ENCODE assay signal across 2 cellular contexts in genomic region chr1:236078077-236078476, GRCh38. TPM values are rescaled to one million over a fixed set of nuclear protein-coding genes. Genes with fewer than 3 reads are reported as not detected.
"Had no signal": no experiment of that assay in that cellular context is flagged by ENCODE, and none has a peak within 500 bp of the region (broad histone marks: within the 10 kb centered on the region; RNA-seq: fewer than 3 reads in every experiment).

No MANE protein-coding gene starts in this region.

RNA-seq across cellular contexts. Expression of gene NID1, which starts 13.2 kb away (rescaled TPM):
- polyA plus RNA-seq: immature natural killer cell; naive thymus-derived CD4-positive, alpha-beta T cell had no signal
